3 cellular contexts compared by ENCODE assay signal in genomic region chr7:128703605-128704004, GRCh38.
TF ChIP-seq lines count a peak whose summit lies in the region.

No MANE protein-coding gene starts in this region.

TF ChIP-seq in SK-N-SH treated with all-trans-retinoic acid at 6 μM for 48 hours, 23 proteins besides CTCF, POLR2A, EP300 and RAD21 (continued from another document):
- TF ChIP-seq CREB5 (CRISPR knock-in tag; IDR thresholded peaks at IDR 0.05; ENCODE audit: low read depth) (no peak), CSRNP3 (CRISPR knock-in tag; IDR thresholded peaks at IDR 0.05) (no peak), ZNF8 (CRISPR knock-in tag; IDR thresholded peaks at IDR 0.05) (no peak), PATZ1 (CRISPR knock-in tag; IDR thresholded peaks at IDR 0.05; ENCODE audit: borderline replicate concordance) (no peak), ISL1 (CRISPR knock-in tag; IDR thresholded peaks at IDR 0.05) (no peak), SNAI2 (CRISPR knock-in tag; IDR thresholded peaks at IDR 0.05) (no peak), RARB (CRISPR knock-in tag; IDR thresholded peaks at IDR 0.05) (no peak), POU6F1 (CRISPR knock-in tag; IDR thresholded peaks at IDR 0.05; ENCODE audit: borderline replicate concordance, low read depth) (no peak), ZFP3 (CRISPR knock-in tag; IDR thresholded peaks at IDR 0.05) (no peak), TCF4 (CRISPR knock-in tag; IDR thresholded peaks at IDR 0.05; ENCODE audit: borderline replicate concordance) (no peak), GLIS3 (CRISPR knock-in tag; IDR thresholded peaks at IDR 0.05) (no peak)

TF ChIP-seq in SK-N-SH, 30 proteins besides CTCF, POLR2A, EP300 and RAD21 (continued from another document):
- TF ChIP-seq, protein P1, sequence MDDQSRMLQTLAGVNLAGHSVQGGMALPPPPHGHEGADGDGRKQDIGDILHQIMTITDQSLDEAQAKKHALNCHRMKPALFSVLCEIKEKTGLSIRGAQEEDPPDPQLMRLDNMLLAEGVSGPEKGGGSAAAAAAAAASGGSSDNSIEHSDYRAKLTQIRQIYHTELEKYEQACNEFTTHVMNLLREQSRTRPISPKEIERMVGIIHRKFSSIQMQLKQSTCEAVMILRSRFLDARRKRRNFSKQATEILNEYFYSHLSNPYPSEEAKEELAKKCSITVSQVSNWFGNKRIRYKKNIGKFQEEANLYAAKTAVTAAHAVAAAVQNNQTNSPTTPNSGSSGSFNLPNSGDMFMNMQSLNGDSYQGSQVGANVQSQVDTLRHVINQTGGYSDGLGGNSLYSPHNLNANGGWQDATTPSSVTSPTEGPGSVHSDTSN (IDR thresholded peaks at IDR 0.05): no peak
- TF ChIP-seq SMC3 (IDR thresholded peaks at IDR 0.05; ENCODE audit: low read depth, low read length): no peak
- no peak for TF ChIP-seq SIN3A (IDR thresholded peaks at IDR 0.05; ENCODE audit: borderline replicate concordance, low read depth, low read length)
- no peak for TF ChIP-seq MXI1 (IDR thresholded peaks at IDR 0.05; ENCODE audit: low read depth, low read length)
- no peak for TF ChIP-seq TCF12 (IDR thresholded peaks at IDR 0.05)
- no peak for TF ChIP-seq MEF2A (IDR thresholded peaks at IDR 0.05; ENCODE audit: borderline replicate concordance, low read depth)
- no peak for TF ChIP-seq FOSL2 (IDR thresholded peaks at IDR 0.05; ENCODE audit: borderline replicate concordance, low read depth)
- TF ChIP-seq, protein P2, sequence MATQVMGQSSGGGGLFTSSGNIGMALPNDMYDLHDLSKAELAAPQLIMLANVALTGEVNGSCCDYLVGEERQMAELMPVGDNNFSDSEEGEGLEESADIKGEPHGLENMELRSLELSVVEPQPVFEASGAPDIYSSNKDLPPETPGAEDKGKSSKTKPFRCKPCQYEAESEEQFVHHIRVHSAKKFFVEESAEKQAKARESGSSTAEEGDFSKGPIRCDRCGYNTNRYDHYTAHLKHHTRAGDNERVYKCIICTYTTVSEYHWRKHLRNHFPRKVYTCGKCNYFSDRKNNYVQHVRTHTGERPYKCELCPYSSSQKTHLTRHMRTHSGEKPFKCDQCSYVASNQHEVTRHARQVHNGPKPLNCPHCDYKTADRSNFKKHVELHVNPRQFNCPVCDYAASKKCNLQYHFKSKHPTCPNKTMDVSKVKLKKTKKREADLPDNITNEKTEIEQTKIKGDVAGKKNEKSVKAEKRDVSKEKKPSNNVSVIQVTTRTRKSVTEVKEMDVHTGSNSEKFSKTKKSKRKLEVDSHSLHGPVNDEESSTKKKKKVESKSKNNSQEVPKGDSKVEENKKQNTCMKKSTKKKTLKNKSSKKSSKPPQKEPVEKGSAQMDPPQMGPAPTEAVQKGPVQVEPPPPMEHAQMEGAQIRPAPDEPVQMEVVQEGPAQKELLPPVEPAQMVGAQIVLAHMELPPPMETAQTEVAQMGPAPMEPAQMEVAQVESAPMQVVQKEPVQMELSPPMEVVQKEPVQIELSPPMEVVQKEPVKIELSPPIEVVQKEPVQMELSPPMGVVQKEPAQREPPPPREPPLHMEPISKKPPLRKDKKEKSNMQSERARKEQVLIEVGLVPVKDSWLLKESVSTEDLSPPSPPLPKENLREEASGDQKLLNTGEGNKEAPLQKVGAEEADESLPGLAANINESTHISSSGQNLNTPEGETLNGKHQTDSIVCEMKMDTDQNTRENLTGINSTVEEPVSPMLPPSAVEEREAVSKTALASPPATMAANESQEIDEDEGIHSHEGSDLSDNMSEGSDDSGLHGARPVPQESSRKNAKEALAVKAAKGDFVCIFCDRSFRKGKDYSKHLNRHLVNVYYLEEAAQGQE (IDR thresholded peaks at IDR 0.05; ENCODE audit: low read depth, low read length): no peak
- TF ChIP-seq GABPA (IDR thresholded peaks at IDR 0.05; ENCODE audit: low read depth): no peak
- no peak for TF ChIP-seq TEAD4 (IDR thresholded peaks at IDR 0.05; ENCODE audit: borderline replicate concordance, insufficient read depth)
- TF ChIP-seq FOXM1 (IDR thresholded peaks at IDR 0.05; ENCODE audit: low read depth): no peak
- TF ChIP-seq EZH2phosphoT487 (IDR thresholded peaks at IDR 0.05; ENCODE audit: borderline replicate concordance, low read depth): no peak
TF ChIP-seq in SK-N-SH: peak in this region for 0.

TF ChIP-seq in IMR-90, 13 proteins besides CTCF, POLR2A, EP300 and RAD21 (continued from another document):
- TF ChIP-seq, protein P3, sequence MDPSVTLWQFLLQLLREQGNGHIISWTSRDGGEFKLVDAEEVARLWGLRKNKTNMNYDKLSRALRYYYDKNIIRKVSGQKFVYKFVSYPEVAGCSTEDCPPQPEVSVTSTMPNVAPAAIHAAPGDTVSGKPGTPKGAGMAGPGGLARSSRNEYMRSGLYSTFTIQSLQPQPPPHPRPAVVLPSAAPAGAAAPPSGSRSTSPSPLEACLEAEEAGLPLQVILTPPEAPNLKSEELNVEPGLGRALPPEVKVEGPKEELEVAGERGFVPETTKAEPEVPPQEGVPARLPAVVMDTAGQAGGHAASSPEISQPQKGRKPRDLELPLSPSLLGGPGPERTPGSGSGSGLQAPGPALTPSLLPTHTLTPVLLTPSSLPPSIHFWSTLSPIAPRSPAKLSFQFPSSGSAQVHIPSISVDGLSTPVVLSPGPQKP (IDR thresholded peaks at IDR 0.05; ENCODE audit: borderline replicate concordance, low read depth, low read length): no peak
- TF ChIP-seq MAFK (IDR thresholded peaks at IDR 0.05; ENCODE audit: low read depth, low read length) (no peak), MAZ (IDR thresholded peaks at IDR 0.05; ENCODE audit: borderline replicate concordance, low read depth, low read length) (no peak), MXI1 (IDR thresholded peaks at IDR 0.05; ENCODE audit: borderline replicate concordance, low read depth, low read length) (no peak), RFX5 (IDR thresholded peaks at IDR 0.05; ENCODE audit: low read depth, low read length) (no peak), SMC3 (IDR thresholded peaks at IDR 0.05; ENCODE audit: low read depth, low read length) (no peak)
